ENCODE assay signal across 14 cellular contexts in genomic region chr10:20596911-20597310, GRCh38.
DNase-seq lines count a peak whose midpoint lies in the region; ATAC-seq, FAIRE-seq and TF ChIP-seq lines count a peak whose summit lies in the region.
"Had no signal": no experiment of that assay in that cellular context is flagged by ENCODE, and none has a peak within 500 bp of the region (broad histone marks: within the 10 kb centered on the region; RNA-seq: fewer than 3 reads in every experiment).

No MANE protein-coding gene starts in this region.

- no peaks in the 10 kb centered on the region for H3K36me3 ChIP-seq in suprapubic skin
- no peaks in the 10 kb centered on the region for H3K36me3 ChIP-seq in Peyer's patch
- H3K36me3 ChIP-seq in small intestine (ENCODE audit: control insufficient read depth in 2 of 2, insufficient read depth in 2 of 2, low read length in 2 of 2) = no peaks in the 10 kb centered on the region
- H3K36me3 ChIP-seq: colonic mucosa had no signal

- FAIRE-seq in small intestine (lab: Jason Lieb, UNC) = no peak
- FAIRE-seq: HepG2 had no signal

- peak overlapping the region; percentile 12 for H3K27ac Mint-ChIP-seq in WTC11
- H3K27ac Mint-ChIP-seq: CD4-positive, alpha-beta T cell; stimulated activated naive CD8-positive, alpha-beta T cell treated with anti-CD3 and anti-CD28 coated beads, Interleukin-15, Interleukin-2, amounts not matched to agents 100 ng/mL and 50 ng/mL, for 24 hours had no signal

- no peaks in the 10 kb centered on the region for H3K36me3 Mint-ChIP-seq in WTC11

- 84% methylated on average over 2 of the region's 2 CpGs for WGBS in suprapubic skin
- 53 to 61% (median 59%) methylated on average over 2 of the region's 2 CpGs for WGBS in small intestine, 3 donors

- in situ Hi-C loops in GM13976 (cut with MboI; ENCODE audit: low sequenced_read_pairs, unreplicated experiment) = no loop called here

- H3K4me3 Mint-ChIP-seq in WTC11 = no peak overlapping the region
- H3K4me3 Mint-ChIP-seq: CD4-positive, alpha-beta T cell; stimulated activated naive CD8-positive, alpha-beta T cell treated with anti-CD3 and anti-CD28 coated beads, Interleukin-15, Interleukin-2, amounts not matched to agents 100 ng/mL and 50 ng/mL, for 24 hours had no signal

- H3K27me3 Mint-ChIP-seq in WTC11 (ENCODE audit: low read depth) = no peaks in the 10 kb centered on the region
- H3K27me3 Mint-ChIP-seq: CD4-positive, alpha-beta T cell; stimulated activated naive CD8-positive, alpha-beta T cell treated with anti-CD3 and anti-CD28 coated beads, Interleukin-15, Interleukin-2, amounts not matched to agents 100 ng/mL and 50 ng/mL, for 24 hours had no signal

- TF ChIP-seq CTCF in WTC11 (IDR thresholded peaks at IDR 0.05) (no peak), fibroblast of pulmonary artery (IDR thresholded peaks at IDR 0.05; ENCODE audit: low read length, missing control alignments) (no peak), suprapubic skin (IDR thresholded peaks at IDR 0.05) (no peak), Peyer's patch (IDR thresholded peaks at IDR 0.05) (no peak), GM13976 (IDR thresholded peaks at IDR 0.05; ENCODE audit: borderline replicate concordance, control extremely low read depth, extremely low read depth, insufficient read depth, missing control alignments) (no peak)

- TF ChIP-seq POLR2A in suprapubic skin (IDR thresholded peaks at IDR 0.05) = no peak
- TF ChIP-seq POLR2A in Peyer's patch (IDR thresholded peaks at IDR 0.05) = no peak

- no peak for TF ChIP-seq EP300 in suprapubic skin (IDR thresholded peaks at IDR 0.05)

- no peaks in the 10 kb centered on the region for H3K9me3 Mint-ChIP-seq in WTC11
- H3K9me3 Mint-ChIP-seq: CD4-positive, alpha-beta T cell; stimulated activated naive CD8-positive, alpha-beta T cell treated with anti-CD3 and anti-CD28 coated beads, Interleukin-15, Interleukin-2, amounts not matched to agents 100 ng/mL and 50 ng/mL, for 24 hours had no signal

- peak overlapping the region; percentile 8 for H3K27ac ChIP-seq in suprapubic skin
- H3K27ac ChIP-seq in Peyer's patch = no peak overlapping the region
- H3K27ac ChIP-seq in small intestine (ENCODE audit: low read depth in 1 of 2, low read length in 1 of 2) = no peak overlapping the region
- H3K27ac ChIP-seq: colonic mucosa had no signal

- H3K4me1 ChIP-seq in suprapubic skin (no peaks in the 10 kb centered on the region), Peyer's patch (no peaks in the 10 kb centered on the region), small intestine (ENCODE audit: control insufficient read depth in 2 of 2, insufficient read depth in 1 of 2, low read depth in 1 of 2, low read length in 1 of 2) (no peaks in the 10 kb centered on the region)
- H3K4me1 ChIP-seq: colonic mucosa had no signal

- H3K4me1 Mint-ChIP-seq in WTC11 = peaks cover 34% of the 10 kb centered on the region

- DNase-seq in WTC11 (ENCODE audit: low spot score) = no peak
- peak; percentile 58 for DNase-seq in fibroblast of pulmonary artery (ENCODE audit: low read depth)
- peak; percentile 15 for DNase-seq in medulla oblongata (ENCODE audit: extremely low spot score)
- no peak for DNase-seq in suprapubic skin (ENCODE audit: low spot score in 2 of 2)
- DNase-seq in Peyer's patch = no peak
- DNase-seq in hippocampal formation (lab: John Stamatoyannopoulos, UW) = no peak
- no peak for DNase-seq in GM13976 (ENCODE audit: low spot score)
- DNase-seq in small intestine = no peak
- DNase-seq: activated naive CD4-positive, alpha-beta T cell treated with anti-CD3 and anti-CD28 coated beads, Interleukin-2, amount 50 U/mL, for 16 hours; CD4-positive, alpha-beta T cell; colonic mucosa; NCI-H1048 had no signal

- no peaks in the 10 kb centered on the region for H3K9me3 ChIP-seq in suprapubic skin
- no peaks in the 10 kb centered on the region for H3K9me3 ChIP-seq in Peyer's patch
- no peaks in the 10 kb centered on the region for H3K9me3 ChIP-seq in small intestine (ENCODE audit: control insufficient read depth, low read depth)
- H3K9me3 ChIP-seq: colonic mucosa had no signal

- H3K4me3 ChIP-seq in fibroblast of pulmonary artery (replicated peaks; ENCODE audit: low read depth, low read length) = no peak overlapping the region
- no peak overlapping the region for H3K4me3 ChIP-seq in suprapubic skin
- no peak overlapping the region for H3K4me3 ChIP-seq in Peyer's patch
- H3K4me3 ChIP-seq in small intestine (ENCODE audit: low read depth in 1 of 2, low read length in 2 of 2) = no peak overlapping the region
- H3K4me3 ChIP-seq: colonic mucosa had no signal

- CTCF ChIA-PET in WTC11 (lab: Charles Lee) = no interaction called here

- peak; percentile 68 for ATAC-seq in WTC11
- ATAC-seq: HepG2 had no signal

- no peaks in the 10 kb centered on the region for H3K27me3 ChIP-seq in suprapubic skin
- no peaks in the 10 kb centered on the region for H3K27me3 ChIP-seq in Peyer's patch
- no peaks in the 10 kb centered on the region for H3K27me3 ChIP-seq in small intestine (ENCODE audit: control insufficient read depth in 2 of 2, insufficient read depth in 2 of 2, low read length in 2 of 2)
- H3K27me3 ChIP-seq: colonic mucosa had no signal

- POLR2A ChIA-PET in WTC11 (lab: Charles Lee) = no interaction called here

TF ChIP-seq in WTC11, 78 proteins besides CTCF, POLR2A, EP300 and RAD21:
- TF ChIP-seq ETV6 (CRISPR knock-in tag; IDR thresholded peaks at IDR 0.05) = no peak
- TF ChIP-seq ZMAT4 (CRISPR knock-in tag; IDR thresholded peaks at IDR 0.05) = no peak
- no peak for TF ChIP-seq JUN (CRISPR knock-in tag; IDR thresholded peaks at IDR 0.05)
TF ChIP-seq in WTC11: peak in this region for 0.

Comparison
In these comparisons a context has a peak if more than half of its experiments do, and no peak if none do; other contexts are left out.
1. DNase-seq: peak in fibroblast of pulmonary artery (single experiment) and medulla oblongata (single experiment); none in WTC11 (single experiment), suprapubic skin (0 of 2), Peyer's patch (0 of 3), hippocampal formation (0 of 2), GM13976 (single experiment) and small intestine (single experiment).